In genomic region chrX:98296129-98296528, GRCh38 we compare ENCODE assay signal across 33 cellular contexts.
"Had no signal": no experiment of that assay in that cellular context is flagged by ENCODE, and none has a peak within 500 bp of the region (broad histone marks: within the 10 kb centered on the region; RNA-seq: fewer than 3 reads in every experiment).

No MANE protein-coding gene starts in this region.

- DNase-seq: naive B cell; naive thymus-derived CD8-positive, alpha-beta T cell; nephron progenitor cell; occipital lobe; ovary; posterior cingulate gyrus; psoas muscle; right cardiac atrium; spleen; stimulated activated CD4-positive, alpha-beta T cell treated with anti-CD3 and anti-CD28 coated beads, Interleukin-12 subunit alpha, Interleukin-12 subunit beta, amount 100 ng/mL, for 4 hours; stimulated activated CD4-positive, alpha-beta T cell treated with anti-CD3 and anti-CD28 coated beads, Interleukin-1b, Interleukin-23, amount 100 ng/mL, for 48 hours; stimulated activated CD4-positive, alpha-beta T cell treated with anti-CD3 and anti-CD28 coated beads, Interleukin-4, amount 100 ng/mL, for 1 hour; stimulated activated CD4-positive, alpha-beta T cell treated with anti-CD3 and anti-CD28 coated beads, Interleukin-4, amount 100 ng/mL, for 4 hours; stimulated activated CD8-positive, alpha-beta memory T cell treated with anti-CD3 and anti-CD28 coated beads, Interleukin-4, amount 100 ng/mL, for 48 hours; stimulated activated naive CD4-positive, alpha-beta T cell treated with Interleukin-2 at 50 U/mL for 16 hours; stomach; thyroid gland; trophoblast cell; upper lobe of left lung had no signal

- H3K27ac ChIP-seq: neutrophil, ovary, parathyroid adenoma, psoas muscle, skin epidermis, spleen, stomach, thoracic aorta, thyroid gland, tibial nerve, upper lobe of left lung, vagina had no signal

- H2AFZ ChIP-seq: parathyroid adenoma had no signal

- H3K4me2 ChIP-seq: smooth muscle cell had no signal

- H3K27me3 ChIP-seq: neutrophil, ovary, spleen, thyroid gland, tibial nerve, upper lobe of left lung, vagina had no signal

- FAIRE-seq: urothelium cell line had no signal

- H3K9me3 ChIP-seq: neutrophil, ovary, psoas muscle, spleen, thoracic aorta, thyroid gland, tibial nerve, vagina had no signal

- H3K36me3 Mint-ChIP-seq: naive B cell; naive thymus-derived CD8-positive, alpha-beta T cell; stimulated activated memory B cell treated with anti-CD40 and anti-IgM and Interleukin-4, amounts not matched to agents 10 μg/mL and 1 μg/mL and 100 μg/mL, for 72 hours had no signal

- H3K9ac ChIP-seq: parathyroid adenoma had no signal

- H3K4me1 Mint-ChIP-seq: naive B cell; naive thymus-derived CD8-positive, alpha-beta T cell; nephron progenitor cell; neural crest cell; stimulated activated memory B cell treated with anti-CD40 and anti-IgM and Interleukin-4, amounts not matched to agents 10 μg/mL and 1 μg/mL and 100 μg/mL, for 72 hours had no signal

- H3K4me1 ChIP-seq: parathyroid adenoma, psoas muscle, spleen, stomach, thyroid gland, tibial nerve, upper lobe of left lung, vagina had no signal

- H3K79me2 ChIP-seq: parathyroid adenoma had no signal

- H3K4me3 ChIP-seq: ovary, psoas muscle, skin epidermis, smooth muscle cell, spleen, stomach, thoracic aorta, thyroid gland, tibial nerve, upper lobe of left lung, vagina had no signal

- H3K4me3 Mint-ChIP-seq: naive B cell; naive thymus-derived CD8-positive, alpha-beta T cell; natural killer cell treated with Interleukin-12 subunit alpha and Interleukin-12 subunit beta and Interleukin-15 and Interleukin-18, amount 100 ng/mL, for 72 hours; nephron progenitor cell; neural crest cell; stimulated activated memory B cell treated with anti-CD40 and anti-IgM and Interleukin-4, amounts not matched to agents 10 μg/mL and 1 μg/mL and 100 μg/mL, for 72 hours; stimulated activated naive CD8-positive, alpha-beta T cell treated with anti-CD3 and anti-CD28 coated beads, Interleukin-15, Interleukin-2, amounts not matched to agents 100 ng/mL and 50 ng/mL, for 24 hours had no signal

- H3K36me3 ChIP-seq: neutrophil, ovary, spleen, stomach, thoracic aorta, thyroid gland, tibial nerve, upper lobe of left lung, vagina had no signal

- H3K27me3 Mint-ChIP-seq: naive B cell; naive thymus-derived CD8-positive, alpha-beta T cell; natural killer cell treated with Interleukin-12 subunit alpha and Interleukin-12 subunit beta and Interleukin-15 and Interleukin-18, amount 100 ng/mL, for 72 hours; progenitor cell of endocrine pancreas; stimulated activated memory B cell treated with anti-CD40 and anti-IgM and Interleukin-4, amounts not matched to agents 10 μg/mL and 1 μg/mL and 100 μg/mL, for 72 hours; stimulated activated naive CD8-positive, alpha-beta T cell treated with anti-CD3 and anti-CD28 coated beads, Interleukin-15, Interleukin-2, amounts not matched to agents 100 ng/mL and 50 ng/mL, for 24 hours had no signal

- ATAC-seq: naive thymus-derived CD8-positive, alpha-beta T cell; natural killer cell treated with Interleukin-12 subunit alpha and Interleukin-12 subunit beta and Interleukin-15 and Interleukin-18, amount 100 ng/mL, for 72 hours; psoas muscle; right cardiac atrium; sciatic nerve; stimulated activated memory B cell treated with anti-CD40 and anti-IgM and Interleukin-4, amounts not matched to agents 10 μg/mL and 1 μg/mL and 100 μg/mL, for 72 hours had no signal

- H3K27ac Mint-ChIP-seq: naive B cell; naive thymus-derived CD8-positive, alpha-beta T cell; natural killer cell treated with Interleukin-12 subunit alpha and Interleukin-12 subunit beta and Interleukin-15 and Interleukin-18, amount 100 ng/mL, for 72 hours; nephron progenitor cell; stimulated activated memory B cell treated with anti-CD40 and anti-IgM and Interleukin-4, amounts not matched to agents 10 μg/mL and 1 μg/mL and 100 μg/mL, for 72 hours; stimulated activated naive CD8-positive, alpha-beta T cell treated with anti-CD3 and anti-CD28 coated beads, Interleukin-15, Interleukin-2, amounts not matched to agents 100 ng/mL and 50 ng/mL, for 24 hours had no signal

- H3K9me3 Mint-ChIP-seq: neural crest cell; stimulated activated memory B cell treated with anti-CD40 and anti-IgM and Interleukin-4, amounts not matched to agents 10 μg/mL and 1 μg/mL and 100 μg/mL, for 72 hours; stimulated activated naive CD8-positive, alpha-beta T cell treated with anti-CD3 and anti-CD28 coated beads, Interleukin-15, Interleukin-2, amounts not matched to agents 100 ng/mL and 50 ng/mL, for 24 hours had no signal
